Comparison of ENCODE assay signal across 9 cellular contexts in genomic region chr19:17841810-17842662, GRCh38. TPM values are rescaled to one million over a fixed set of nuclear protein-coding genes. Genes with fewer than 3 reads are reported as not detected.
DNase-seq lines count a peak whose midpoint lies in the region; ATAC-seq and TF ChIP-seq lines count a peak whose summit lies in the region.
"Had no signal": no experiment of that assay in that cellular context is flagged by ENCODE, and none has a peak within 500 bp of the region (broad histone marks: within the 10 kb centered on the region; RNA-seq: fewer than 3 reads in every experiment).

No MANE protein-coding gene starts in this region.

- intact Hi-C loops in esophagus squamous epithelium (cut with DNase I), result no loop called here

- H3K4me1 ChIP-seq in esophagus squamous epithelium, result peaks cover 10 to 48% (median 10%) of the 10 kb centered on the region in 3 donors
- peaks cover 16% of the 10 kb centered on the region for H3K4me1 ChIP-seq in mucosa of stomach (ENCODE audit: control insufficient read depth, insufficient read depth, low read length)

- DNase-seq in Daoy (ENCODE audit: low read depth) (peak; percentile 88), NCI-H2196 treated with DMSO at 0.1 percent for 48 hours (lab: John Stamatoyannopoulos, UW; ENCODE audit: unreplicated experiment) (peak; percentile 92), esophagus squamous epithelium (lab: John Stamatoyannopoulos, UW) (no peak), NCI-H128 (lab: John Stamatoyannopoulos, UW; ENCODE audit: unreplicated experiment) (no peak)
- peak; percentile 46 for DNase-seq in activated CD8-positive, alpha-beta memory T cell treated with anti-CD3 and anti-CD28 coated beads, Interleukin-2, amount 50 U/mL, for 4 hours
- DNase-seq in stimulated activated naive B cell treated with anti-CD40 and anti-IgM and Interleukin-4, amounts not matched to agents 10 μg/mL and 1 μg/mL and 100 μg/mL, for 72 hours, result no peak

- no peaks in the 10 kb centered on the region for H3K9me3 Mint-ChIP-seq in stimulated activated naive B cell treated with anti-CD40 and anti-IgM and Interleukin-4, amounts not matched to agents 10 μg/mL and 1 μg/mL and 100 μg/mL, for 72 hours

- ATAC-seq in stimulated activated naive B cell treated with anti-CD40 and anti-IgM and Interleukin-4, amounts not matched to agents 10 μg/mL and 1 μg/mL and 100 μg/mL, for 72 hours (replicated peaks), result peak; percentile 60 to 68
- ATAC-seq in GM21717 (IDR thresholded peaks at IDR 0.05; ENCODE audit: unreplicated experiment), result no peak

- peaks cover 13 to 35% of the 10 kb centered on the region in 2 donors for H3K4me1 Mint-ChIP-seq in stimulated activated naive B cell treated with anti-CD40 and anti-IgM and Interleukin-4, amounts not matched to agents 10 μg/mL and 1 μg/mL and 100 μg/mL, for 72 hours

- no peaks in the 10 kb centered on the region for H3K9me3 ChIP-seq in esophagus squamous epithelium
- no peaks in the 10 kb centered on the region for H3K9me3 ChIP-seq in mucosa of stomach (ENCODE audit: control insufficient read depth, low read length)

- H3K27me3 ChIP-seq in esophagus squamous epithelium (peaks cover 0 to 62% (median 0%) of the 10 kb centered on the region in 4 donors), mucosa of stomach (ENCODE audit: control insufficient read depth, insufficient read depth, low read length) (peaks cover 17% of the 10 kb centered on the region)

- H3K4me3 ChIP-seq in esophagus squamous epithelium (peak overlapping the region; percentile 4 to 63 (median 34)), mucosa of stomach (ENCODE audit: low read length) (peak overlapping the region; percentile 25)

- no peak overlapping the region for H3K4me3 Mint-ChIP-seq in stimulated activated naive B cell treated with anti-CD40 and anti-IgM and Interleukin-4, amounts not matched to agents 10 μg/mL and 1 μg/mL and 100 μg/mL, for 72 hours

- H3K36me3 ChIP-seq in esophagus squamous epithelium (peaks cover 0 to 23% (median 0%) of the 10 kb centered on the region in 3 donors), mucosa of stomach (ENCODE audit: control insufficient read depth, insufficient read depth, low read length) (no peaks in the 10 kb centered on the region)

- no peak for TF ChIP-seq POLR2A in esophagus squamous epithelium (IDR thresholded peaks at IDR 0.05)

- H3K27ac ChIP-seq in esophagus squamous epithelium, result peak overlapping the region in 3 of 4 donors; percentile 1 to 49 (median 39)
- H3K27ac ChIP-seq: KMS-11 had no signal

- peak overlapping the region; percentile 59 for H3K27ac Mint-ChIP-seq in stimulated activated naive B cell treated with anti-CD40 and anti-IgM and Interleukin-4, amounts not matched to agents 10 μg/mL and 1 μg/mL and 100 μg/mL, for 72 hours

- H3K9ac ChIP-seq in mucosa of stomach (ENCODE audit: low read length), result peak overlapping the region; percentile 39
- H3K9ac ChIP-seq: KMS-11 had no signal

- TF ChIP-seq CTCF in esophagus squamous epithelium (IDR thresholded peaks at IDR 0.05), result no peak

- H3K36me3 Mint-ChIP-seq in stimulated activated naive B cell treated with anti-CD40 and anti-IgM and Interleukin-4, amounts not matched to agents 10 μg/mL and 1 μg/mL and 100 μg/mL, for 72 hours, result peaks cover 47 to 64% of the 10 kb centered on the region in 2 donors

- H3K27me3 Mint-ChIP-seq in stimulated activated naive B cell treated with anti-CD40 and anti-IgM and Interleukin-4, amounts not matched to agents 10 μg/mL and 1 μg/mL and 100 μg/mL, for 72 hours, result no peaks in the 10 kb centered on the region

- WGBS in esophagus squamous epithelium, 2 donors, result 20 to 34% methylated on average over 18 to 37 of the region's 56 CpGs

RNA-seq across cellular contexts. Expression of gene JAK3, which starts 5.7 kb away (rescaled TPM):
- total RNA-seq in Daoy (2014; rRNA removed; shearing (Covaris generic)), result 0.06 and 0.09 TPM in 2 replicates
- 1 to 10 TPM in 3 of 4 donors, under 1 TPM in 1; 0.87 to 6.5 (median 4.6) TPM for total RNA-seq in esophagus squamous epithelium

RNA-seq across cellular contexts. Expression of gene RPL18A, which starts 17.7 kb away (rescaled TPM):
- 1,269 and 1,595 TPM in 2 replicates for total RNA-seq in Daoy (2014; rRNA removed; shearing (Covaris generic))
- total RNA-seq in esophagus squamous epithelium, result 1,000 to 10,000 TPM; 1,080 to 2,192 (median 1,622) TPM

RNA-seq across cellular contexts. Expression of gene INSL3, which starts 20.7 kb away (rescaled TPM):
- not detected in 2 replicates for total RNA-seq in Daoy (2014; rRNA removed; shearing (Covaris generic))
- not detected for total RNA-seq in esophagus squamous epithelium

RNA-seq across cellular contexts. Expression of gene SLC5A5, which starts 29.7 kb away (rescaled TPM):
- not detected in 2 replicates for total RNA-seq in Daoy (2014; rRNA removed; shearing (Covaris generic))
- total RNA-seq in esophagus squamous epithelium, result under 1 TPM in 2 of 4 donors, not detected in 2; 0.18 to 0.19 TPM

RNA-seq across cellular contexts. Expression of gene B3GNT3, which starts 47.1 kb away (rescaled TPM):
- total RNA-seq in Daoy (2014; rRNA removed; shearing (Covaris generic)), result 0.06 and 0.09 TPM in 2 replicates
- 10 to 100 TPM; 11.6 to 23.5 (median 21.2) TPM for total RNA-seq in esophagus squamous epithelium

Comparison
In these comparisons a context has a peak if more than half of its experiments do, and no peak if none do; other contexts are left out.
1. DNase-seq: peak in Daoy (single experiment), NCI-H2196 treated with DMSO at 0.1 percent for 48 hours (single experiment) and activated CD8-positive, alpha-beta memory T cell treated with anti-CD3 and anti-CD28 coated beads, Interleukin-2, amount 50 U/mL, for 4 hours (single experiment); none in esophagus squamous epithelium (single experiment), stimulated activated naive B cell treated with anti-CD40 and anti-IgM and Interleukin-4, amounts not matched to agents 10 μg/mL and 1 μg/mL and 100 μg/mL, for 72 hours (single experiment) and NCI-H128 (single experiment).